In genomic region chr21:15031790-15032357, GRCh38 we compare ENCODE assay signal across 1 cellular context.
TF ChIP-seq lines count a peak whose summit lies in the region.

No MANE protein-coding gene starts in this region.

TF ChIP-seq in IMR-90, 13 proteins besides CTCF, POLR2A, EP300 and RAD21:
- no peak for TF ChIP-seq RFX5 (IDR thresholded peaks at IDR 0.05; ENCODE audit: low read depth, low read length)
- no peak for TF ChIP-seq SMC3 (IDR thresholded peaks at IDR 0.05; ENCODE audit: low read depth, low read length)
- no peak for TF ChIP-seq NFE2L2 (IDR thresholded peaks at IDR 0.05; ENCODE audit: low read depth, low read length)
- TF ChIP-seq ELK1 (IDR thresholded peaks at IDR 0.05; ENCODE audit: borderline replicate concordance, low read depth, low read length): no peak
- no peak for TF ChIP-seq MAFK (IDR thresholded peaks at IDR 0.05; ENCODE audit: low read depth, low read length)
- no peak for TF ChIP-seq MAZ (IDR thresholded peaks at IDR 0.05; ENCODE audit: borderline replicate concordance, low read depth, low read length)
- TF ChIP-seq FOS (IDR thresholded peaks at IDR 0.05; ENCODE audit: low read depth, low read length): no peak
- no peak for TF ChIP-seq CHD1 (IDR thresholded peaks at IDR 0.05; ENCODE audit: low read depth, low read length)
- no peak for TF ChIP-seq USF2 (IDR thresholded peaks at IDR 0.05; ENCODE audit: low read depth, low read length)
- no peak for TF ChIP-seq MXI1 (IDR thresholded peaks at IDR 0.05; ENCODE audit: borderline replicate concordance, low read depth, low read length)
- no peak for TF ChIP-seq BHLHE40 (IDR thresholded peaks at IDR 0.05; ENCODE audit: low read depth, low read length)
- TF ChIP-seq RCOR1 (IDR thresholded peaks at IDR 0.05; ENCODE audit: insufficient replicate concordance, low read length): no peak
- no peak for TF ChIP-seq CEBPB (IDR thresholded peaks at IDR 0.05; ENCODE audit: low read depth, low read length)
